In the genomic region with DNA sequence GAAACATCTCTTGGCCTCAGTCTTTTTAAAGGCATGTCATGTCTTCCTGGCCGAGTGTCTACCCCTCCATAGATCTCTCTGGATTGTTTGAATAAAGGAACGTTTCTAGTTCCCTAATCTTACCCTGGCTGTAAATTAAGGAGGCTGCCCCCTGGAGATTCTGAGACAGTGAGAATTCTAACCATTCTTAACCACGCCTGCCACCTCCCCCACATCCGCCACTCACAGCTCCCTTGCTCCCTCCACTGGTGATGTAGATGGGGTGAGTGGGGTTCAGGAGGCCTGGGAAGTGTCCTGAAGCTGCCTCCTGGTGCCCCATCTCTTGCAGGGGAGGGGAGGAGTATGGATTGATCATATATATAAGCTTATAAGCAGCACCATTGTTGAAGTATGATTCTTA, we compare ENCODE assay signal across 7 cellular contexts. TPM values are rescaled to one million over a fixed set of nuclear protein-coding genes. Genes with fewer than 3 reads are reported as not detected.
A peak's percentile ranks its signal among the peaks of the same experiment; 100 is the strongest.
DNase-seq lines count a peak whose midpoint lies in the region; FAIRE-seq and TF ChIP-seq lines count a peak whose summit lies in the region.

No MANE protein-coding gene starts in this region.

- H3K79me2 ChIP-seq in Karpas-422 (ENCODE audit: low read length): no peaks in the 10 kb centered on the region

- no peaks in the 10 kb centered on the region for H3K36me3 Mint-ChIP-seq in activated CD4-positive, alpha-beta T cell treated with anti-CD3 and anti-CD28 coated beads, Interleukin-2, amount 10 ng/mL, durations not matched to agents 7 days and 5 days (ENCODE audit: low read depth)

- peak; percentile 35 for DNase-seq in GM10266 (ENCODE audit: extremely low spot score)
- DNase-seq in Karpas-422: peak; percentile 80
- peak; percentile 31 for DNase-seq in activated CD4-positive, alpha-beta T cell treated with anti-CD3 and anti-CD28 coated beads, Interleukin-2, amount 10 ng/mL, durations not matched to agents 7 days and 5 days
- no peak for DNase-seq in mesenchymal stem cell
- no peak for DNase-seq in NCI-H2081 treated with DMSO at 0.1 percent for 48 hours (lab: John Stamatoyannopoulos, UW)
- DNase-seq in effector memory CD4-positive, alpha-beta T cell: no peak
- DNase-seq in small intestine: no peak

- peak overlapping the region; percentile 57 for H3K4me2 ChIP-seq in Karpas-422 (ENCODE audit: low read depth, low read length, poor library complexity, severe bottlenecking)
- H3K4me2 ChIP-seq in mesenchymal stem cell (ENCODE audit: low read length, poor library complexity, severe bottlenecking): no peak overlapping the region

- no peak overlapping the region for H3K4me3 Mint-ChIP-seq in activated CD4-positive, alpha-beta T cell treated with anti-CD3 and anti-CD28 coated beads, Interleukin-2, amount 10 ng/mL, durations not matched to agents 7 days and 5 days

- POLR2A ChIA-PET in activated CD4-positive, alpha-beta T cell treated with anti-CD3 and anti-CD28 coated beads, Interleukin-2, amount 10 ng/mL, durations not matched to agents 7 days and 5 days (lab: Charles Lee): no interaction called here

- TF ChIP-seq CTCF in GM10266 (IDR thresholded peaks at IDR 0.05; ENCODE audit: control insufficient read depth, insufficient read depth, low read depth, missing control alignments): peak; percentile 33

- H3K36me3 ChIP-seq in Karpas-422 (ENCODE audit: insufficient read depth, low read length): no peaks in the 10 kb centered on the region
- no peaks in the 10 kb centered on the region for H3K36me3 ChIP-seq in mesenchymal stem cell (ENCODE audit: control insufficient read depth in 1 of 2, insufficient read depth in 2 of 2, low read depth in 1 of 2, low read length in 2 of 2)
- H3K36me3 ChIP-seq in effector memory CD4-positive, alpha-beta T cell (ENCODE audit: control insufficient read depth, insufficient read depth, low read length): no peaks in the 10 kb centered on the region
- H3K36me3 ChIP-seq in small intestine (ENCODE audit: control insufficient read depth in 2 of 2, insufficient read depth in 2 of 2, low read length in 2 of 2): no peaks in the 10 kb centered on the region

- H4K20me1 ChIP-seq in Karpas-422 (ENCODE audit: insufficient read depth, low read depth, low read length): no peaks in the 10 kb centered on the region

- no peaks in the 10 kb centered on the region for H3K27me3 ChIP-seq in Karpas-422 (ENCODE audit: low read length)
- peaks cover 8 to 60% of the 10 kb centered on the region in 2 experiments for H3K27me3 ChIP-seq in mesenchymal stem cell (ENCODE audit: control insufficient read depth in 1 of 2, insufficient read depth in 1 of 2, low read length in 2 of 2)
- no peaks in the 10 kb centered on the region for H3K27me3 ChIP-seq in effector memory CD4-positive, alpha-beta T cell (replicated peaks; ENCODE audit: control insufficient read depth, insufficient read depth, low read length, poor library complexity, severe bottlenecking)
- peaks cover 0 to 7% of the 10 kb centered on the region in 2 donors for H3K27me3 ChIP-seq in small intestine (ENCODE audit: control insufficient read depth in 2 of 2, insufficient read depth in 2 of 2, low read length in 2 of 2)

- CTCF ChIA-PET in activated CD4-positive, alpha-beta T cell treated with anti-CD3 and anti-CD28 coated beads, Interleukin-2, amount 10 ng/mL, durations not matched to agents 7 days and 5 days (lab: Charles Lee): interaction anchor here (1.0 to 2.4 kb wide), 7 partner anchors 8 to 415 kb away, joined by 3 to 7 read pairs (median 4); partner anchors contain the start of gene MND1

- H2BK5ac ChIP-seq in mesenchymal stem cell (ENCODE audit: low read depth, low read length, poor library complexity, severe bottlenecking): no peak overlapping the region

- peak overlapping the region in 1 of 2 experiments; percentile 65 for H3K18ac ChIP-seq in mesenchymal stem cell (ENCODE audit: low read depth in 1 of 2, low read length in 2 of 2)

- H3K23ac ChIP-seq in mesenchymal stem cell (ENCODE audit: low read length in 2 of 2): no peak overlapping the region

- H3K27ac ChIP-seq in Karpas-422 (ENCODE audit: low read length) (no peak overlapping the region), mesenchymal stem cell (ENCODE audit: low read length, poor library complexity, severe bottlenecking) (no peak overlapping the region), small intestine (ENCODE audit: low read depth in 1 of 2, low read length in 1 of 2) (no peak overlapping the region)
- H3K27ac ChIP-seq in effector memory CD4-positive, alpha-beta T cell (ENCODE audit: insufficient read depth, low read length, poor library complexity, severe bottlenecking): no peak overlapping the region

- H3K14ac ChIP-seq in mesenchymal stem cell (ENCODE audit: low read length in 2 of 2): no peak overlapping the region

- peaks cover 49% of the 10 kb centered on the region for H3K4me1 Mint-ChIP-seq in activated CD4-positive, alpha-beta T cell treated with anti-CD3 and anti-CD28 coated beads, Interleukin-2, amount 10 ng/mL, durations not matched to agents 7 days and 5 days

- H3K9me2 ChIP-seq in Karpas-422 (replicated peaks; ENCODE audit: insufficient read depth, low read length): no peaks in the 10 kb centered on the region

- peaks cover 12% of the 10 kb centered on the region for H3K79me1 ChIP-seq in mesenchymal stem cell (replicated peaks; ENCODE audit: low read length, poor library complexity, severe bottlenecking)

- peak overlapping the region; percentile 17; the same call in 1 of the 2 replicates for H3K4me3 ChIP-seq in Karpas-422 (ENCODE audit: low read length)
- no peak overlapping the region for H3K4me3 ChIP-seq in mesenchymal stem cell (ENCODE audit: insufficient read depth in 1 of 2, low read depth in 1 of 2, low read length in 2 of 2)
- H3K4me3 ChIP-seq in effector memory CD4-positive, alpha-beta T cell (ENCODE audit: insufficient read depth, low read depth, low read length, poor library complexity, severe bottlenecking): no peak overlapping the region
- no peak overlapping the region for H3K4me3 ChIP-seq in small intestine (ENCODE audit: low read depth in 1 of 2, low read length in 2 of 2)

- H3K27me3 Mint-ChIP-seq in activated CD4-positive, alpha-beta T cell treated with anti-CD3 and anti-CD28 coated beads, Interleukin-2, amount 10 ng/mL, durations not matched to agents 7 days and 5 days: peaks cover 24% of the 10 kb centered on the region

- WGBS in mesenchymal stem cell: 33% methylated on average over 1 of the region's 4 CpGs
- WGBS in small intestine, 3 donors: 29 to 58% (median 38%) methylated on average over 4 of the region's 4 CpGs

- H2AK5ac ChIP-seq in mesenchymal stem cell (ENCODE audit: low read length, severe bottlenecking): peak overlapping the region; percentile 7

- no peaks in the 10 kb centered on the region for H3K9me3 Mint-ChIP-seq in activated CD4-positive, alpha-beta T cell treated with anti-CD3 and anti-CD28 coated beads, Interleukin-2, amount 10 ng/mL, durations not matched to agents 7 days and 5 days

- H4K91ac ChIP-seq in mesenchymal stem cell (ENCODE audit: low read length): no peak overlapping the region

- peak overlapping the region; percentile 25; the same call in 1 of the 2 replicates for H2AFZ ChIP-seq in Karpas-422 (ENCODE audit: low read length)
- H2AFZ ChIP-seq in mesenchymal stem cell (ENCODE audit: low read depth, low read length): no peak overlapping the region

- no peak overlapping the region for H2BK12ac ChIP-seq in mesenchymal stem cell (ENCODE audit: low read length in 2 of 2)

- H3K4ac ChIP-seq in mesenchymal stem cell (ENCODE audit: low read depth in 1 of 2, low read length in 2 of 2): no peak overlapping the region

- no peak overlapping the region for H4K8ac ChIP-seq in mesenchymal stem cell (ENCODE audit: low read length)

- H3K27ac Mint-ChIP-seq in activated CD4-positive, alpha-beta T cell treated with anti-CD3 and anti-CD28 coated beads, Interleukin-2, amount 10 ng/mL, durations not matched to agents 7 days and 5 days: no peak overlapping the region

- H3K9me3 ChIP-seq in Karpas-422 (ENCODE audit: low read length): no peaks in the 10 kb centered on the region
- H3K9me3 ChIP-seq in mesenchymal stem cell (ENCODE audit: control insufficient read depth, low read length): no peaks in the 10 kb centered on the region
- no peaks in the 10 kb centered on the region for H3K9me3 ChIP-seq in effector memory CD4-positive, alpha-beta T cell (ENCODE audit: control insufficient read depth, low read length)
- no peaks in the 10 kb centered on the region for H3K9me3 ChIP-seq in small intestine (ENCODE audit: control insufficient read depth, low read depth)

- peak overlapping the region; percentile 0; the same call in 1 of the 2 replicates for H3K9ac ChIP-seq in Karpas-422 (ENCODE audit: low read length)
- no peak overlapping the region for H3K9ac ChIP-seq in mesenchymal stem cell (ENCODE audit: low read length)

- H2BK15ac ChIP-seq in mesenchymal stem cell (ENCODE audit: low read depth, poor library complexity, severe bottlenecking): no peak overlapping the region

- H3K4me1 ChIP-seq in Karpas-422 (ENCODE audit: low read length) (peaks cover 41% of the 10 kb centered on the region), mesenchymal stem cell (ENCODE audit: control insufficient read depth, insufficient read depth, low read depth, low read length) (peaks cover 12% of the 10 kb centered on the region), small intestine (ENCODE audit: control insufficient read depth in 2 of 2, insufficient read depth in 1 of 2, low read depth in 1 of 2, low read length in 1 of 2) (peaks cover 0 to 3% of the 10 kb centered on the region in 2 donors)
- H3K4me1 ChIP-seq in effector memory CD4-positive, alpha-beta T cell (ENCODE audit: control insufficient read depth, insufficient read depth, low read length, poor library complexity, severe bottlenecking): peaks cover 6% of the 10 kb centered on the region

- H2BK120ac ChIP-seq in mesenchymal stem cell (ENCODE audit: low read depth, low read length): no peak overlapping the region

- no peak for FAIRE-seq in small intestine (lab: Jason Lieb, UNC)

RNA-seq across cellular contexts. Expression of gene TRIM2, which starts 48.0 kb away (rescaled TPM):
- total RNA-seq in Karpas-422 (2014; rRNA removed; shearing (Covaris generic); ENCODE audit: low replicate concordance): 0.76 and 0.97 TPM in 2 replicates
- total RNA-seq in activated CD4-positive, alpha-beta T cell treated with anti-CD3 and anti-CD28 coated beads, Interleukin-2, amount 10 ng/mL, durations not matched to agents 7 days and 5 days: under 1 TPM; 0.20 to 0.44 TPM
- polyA plus RNA-seq in mesenchymal stem cell (2013, experiment 1 of 2): 18.0 TPM
- 18.0 TPM for polyA plus RNA-seq in mesenchymal stem cell (2013, experiment 2 of 2)
- 10 to 100 TPM; 17.8 to 22.7 (median 21.5) TPM for polyA plus RNA-seq in small intestine

Comparison
In these comparisons a context has a peak if more than half of its experiments do, and no peak if none do; other contexts are left out.
1. DNase-seq: peak in GM10266 (single experiment), Karpas-422 (single experiment) and activated CD4-positive, alpha-beta T cell treated with anti-CD3 and anti-CD28 coated beads, Interleukin-2, amount 10 ng/mL, durations not matched to agents 7 days and 5 days (single experiment); none in mesenchymal stem cell (single experiment), NCI-H2081 treated with DMSO at 0.1 percent for 48 hours (single experiment), effector memory CD4-positive, alpha-beta T cell (0 of 3) and small intestine (single experiment).